In the genomic region with DNA sequence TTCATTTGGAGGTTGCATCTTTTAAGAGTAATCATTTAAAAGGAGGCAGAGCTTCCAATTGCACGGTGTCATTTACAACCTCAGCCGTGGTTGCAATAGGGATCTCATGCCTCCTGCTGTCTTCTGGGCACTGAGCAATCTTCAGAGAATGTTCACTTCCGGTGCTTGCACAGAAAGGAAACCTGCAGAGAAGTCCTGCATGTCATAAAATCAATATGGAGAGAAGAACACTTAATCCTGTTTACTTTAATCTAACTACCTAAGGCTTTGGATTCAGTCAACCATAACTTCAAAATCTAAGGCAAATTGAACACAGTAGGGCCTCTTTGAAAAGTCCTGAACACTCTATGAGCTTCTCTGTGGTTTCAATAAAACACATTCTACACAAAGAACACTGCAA, we compare ENCODE assay signal across 8 cellular contexts. TPM values are rescaled to one million over a fixed set of nuclear protein-coding genes. Genes with fewer than 3 reads are reported as not detected.
A peak's percentile ranks its signal among the peaks of the same experiment; 100 is the strongest.
DNase-seq lines count a peak whose midpoint lies in the region; ATAC-seq and TF ChIP-seq lines count a peak whose summit lies in the region.

No MANE protein-coding gene starts in this region.

- H3K27ac ChIP-seq in right atrium auricular region, result no peak overlapping the region

- no peaks in the 10 kb centered on the region for H3K27me3 Mint-ChIP-seq in HFFc6 (ENCODE audit: insufficient read depth)

- H3K4me1 ChIP-seq in right atrium auricular region, result peaks cover 0 to 22% of the 10 kb centered on the region in 2 donors
- peaks cover 14% of the 10 kb centered on the region for H3K4me1 ChIP-seq in skeletal muscle satellite cell (ENCODE audit: control insufficient read depth, insufficient read depth, low read length)

- DNase-seq in left ventricle myocardium superior, result no peak
- no peak for DNase-seq in right atrium auricular region (ENCODE audit: low spot score)
- peak; percentile 69 to 83 for DNase-seq in NCI-H2081 (lab: John Stamatoyannopoulos, UW)
- DNase-seq in brain pericyte (ENCODE audit: low read depth, low spot score), result peak; percentile 26
- no peak for DNase-seq in HFFc6

- TF ChIP-seq CTCF in right atrium auricular region (IDR thresholded peaks at IDR 0.05) (no peak), HFFc6 (IDR thresholded peaks at IDR 0.05) (no peak)

- ATAC-seq in left ventricle myocardium superior (peak; percentile 30), GM19328 (IDR thresholded peaks at IDR 0.05; ENCODE audit: unreplicated experiment) (no peak), HG02870 (IDR thresholded peaks at IDR 0.05; ENCODE audit: unreplicated experiment) (no peak)

- H3K4me3 ChIP-seq in right atrium auricular region, result no peak overlapping the region
- no peak overlapping the region for H3K4me3 ChIP-seq in skeletal muscle satellite cell (ENCODE audit: low read length)

- H3K4me2 ChIP-seq in skeletal muscle satellite cell (ENCODE audit: low read length), result peak overlapping the region; percentile 59

- H3K36me3 Mint-ChIP-seq in HFFc6 (ENCODE audit: low read depth), result no peaks in the 10 kb centered on the region

- H3K9ac ChIP-seq in skeletal muscle satellite cell (ENCODE audit: low read depth, low read length), result no peak overlapping the region

- H3K36me3 ChIP-seq in right atrium auricular region, result no peaks in the 10 kb centered on the region
- no peaks in the 10 kb centered on the region for H3K36me3 ChIP-seq in skeletal muscle satellite cell (ENCODE audit: insufficient read depth, low read length)

- no peak overlapping the region for H3K27ac Mint-ChIP-seq in HFFc6

- peaks cover 23% of the 10 kb centered on the region; the same call in 1 of the 2 replicates for H3K9me3 Mint-ChIP-seq in HFFc6

- H3K27me3 ChIP-seq in right atrium auricular region (no peaks in the 10 kb centered on the region), skeletal muscle satellite cell (ENCODE audit: control insufficient read depth, insufficient read depth, low read length) (no peaks in the 10 kb centered on the region)

- intact Hi-C loops in left ventricle myocardium superior (cut with micrococcal nuclease), result no loop called here

- no peaks in the 10 kb centered on the region for H3K4me1 Mint-ChIP-seq in HFFc6 (ENCODE audit: low read depth)

- no peak overlapping the region for H3K4me3 Mint-ChIP-seq in HFFc6

- H3K9me3 ChIP-seq in right atrium auricular region (no peaks in the 10 kb centered on the region), skeletal muscle satellite cell (replicated peaks; ENCODE audit: low read length) (no peaks in the 10 kb centered on the region)

RNA-seq across cellular contexts. Expression of gene MAP10, which starts 11.3 kb away (rescaled TPM):
- total RNA-seq in left ventricle myocardium superior, result 2.6 TPM
- 1 to 10 TPM; 2.1 to 3.2 TPM for total RNA-seq in right atrium auricular region
- total RNA-seq in skeletal muscle satellite cell (2012; rRNA removed), result 1.1 and 1.3 TPM in 2 replicates
- total RNA-seq in HFFc6 (2021; fragmentation: NEBNext Ultra II Directional; extraction: Animal tissue kit (Norgen Biotek cat#: 25700)), result under 1 TPM; 0.07 to 0.66 (median 0.49) TPM

Comparison
In these comparisons a context has a peak if more than half of its experiments do, and no peak if none do; other contexts are left out.
1. DNase-seq: peak in NCI-H2081 (2 of 2) and brain pericyte (single experiment); none in left ventricle myocardium superior (single experiment), right atrium auricular region (single experiment) and HFFc6 (single experiment).